Comparison of ENCODE assay signal across 21 cellular contexts in the genomic region with DNA sequence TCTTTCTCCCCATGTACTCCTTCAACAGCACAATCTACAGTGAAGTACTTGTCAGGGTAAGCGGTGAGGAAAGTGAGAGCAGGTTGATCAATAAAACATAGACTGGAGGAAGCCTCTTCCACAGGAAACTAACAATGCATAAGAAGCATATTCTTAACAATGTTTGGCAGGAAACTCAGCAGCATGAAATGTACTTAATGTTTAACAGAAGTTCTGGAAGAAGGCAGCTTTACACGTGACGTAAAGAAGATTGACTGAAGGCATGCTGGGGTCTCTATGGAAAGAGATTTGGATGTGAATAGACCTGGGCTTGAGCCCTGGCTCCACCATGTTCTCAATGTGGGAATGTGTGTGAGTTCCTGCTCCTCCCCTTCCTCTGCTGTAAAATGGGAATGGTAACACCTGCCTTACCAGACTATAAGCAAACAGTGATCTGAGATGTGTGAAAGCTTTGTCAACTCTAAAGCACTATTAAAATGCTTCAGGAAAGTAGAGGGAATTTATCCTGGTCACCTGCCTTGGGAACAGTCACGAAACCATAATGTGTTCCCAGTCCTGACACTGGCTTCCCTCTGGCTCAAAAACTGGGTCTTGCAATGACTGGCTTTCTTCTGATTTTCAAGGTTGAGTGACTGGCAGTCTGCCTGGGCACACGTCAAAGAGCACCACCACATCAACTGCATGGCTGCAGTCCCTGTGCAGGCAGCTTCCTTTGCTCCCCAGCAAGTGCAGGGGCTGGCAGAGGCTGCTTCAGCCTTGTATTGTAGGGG.
DNase-seq lines count a peak whose midpoint lies in the region; ATAC-seq, FAIRE-seq and TF ChIP-seq lines count a peak whose summit lies in the region.
"Had no signal": no experiment of that assay in that cellular context is flagged by ENCODE, and none has a peak within 500 bp of the region (broad histone marks: within the 10 kb centered on the region; RNA-seq: fewer than 3 reads in every experiment).

No MANE protein-coding gene starts in this region.

- H3K27ac ChIP-seq in A549 (no peak overlapping the region), kidney (ENCODE audit: low read depth in 2 of 2, low read length in 2 of 2) (no peak overlapping the region)
- H3K27ac ChIP-seq: C4-2B had no signal

- peaks cover 7% of the 10 kb centered on the region for H3K27me3 Mint-ChIP-seq in activated T-cell treated with anti-CD3 and anti-CD28 coated beads, Interleukin-2, amount 50 U/mL, for 72 hours (ENCODE audit: low read depth)

- no peak for FAIRE-seq in A549 (lab: Jason Lieb, UNC)
- no peak for FAIRE-seq in kidney (lab: Jason Lieb, UNC)
- FAIRE-seq: G401.6 had no signal

- no peaks in the 10 kb centered on the region for H3K36me3 ChIP-seq in kidney (ENCODE audit: control insufficient read depth in 1 of 2, insufficient read depth in 2 of 2, low read length in 2 of 2)

- H3K9me3 Mint-ChIP-seq in activated T-cell treated with anti-CD3 and anti-CD28 coated beads, Interleukin-2, amount 50 U/mL, for 72 hours = peaks cover 0 to 7% of the 10 kb centered on the region in 2 donors
- H3K9me3 Mint-ChIP-seq: activated T-cell treated with anti-CD3 and anti-CD28 coated beads, Interleukin-2, amount 50 U/mL, for 24 hours had no signal

- TF ChIP-seq POLR2A in A549 (IDR thresholded peaks at IDR 0.05; ENCODE audit: low read length) = no peak

- ATAC-seq in A549 (no peak), GM18511 (IDR thresholded peaks at IDR 0.05; ENCODE audit: unreplicated experiment) (peak; percentile 41), HG03139 (IDR thresholded peaks at IDR 0.05; ENCODE audit: unreplicated experiment) (no peak)
- ATAC-seq in activated T-cell treated with anti-CD3 and anti-CD28 coated beads, Interleukin-2, amount 50 U/mL, for 72 hours (replicated peaks in 1 of 2) = no peak

- no peak overlapping the region for H3K27ac Mint-ChIP-seq in activated T-cell treated with anti-CD3 and anti-CD28 coated beads, Interleukin-2, amount 50 U/mL, for 72 hours
- H3K27ac Mint-ChIP-seq: activated naive CD4-positive, alpha-beta T cell treated with anti-CD3 and anti-CD28 coated beads for 36 hours; activated T-cell treated with anti-CD3 and anti-CD28 coated beads, Interleukin-2, amount 50 U/mL, for 24 hours; HFFc6 had no signal

- POLR2A ChIA-PET in A549 (lab: Yijun Ruan, JAX) = no interaction called here

- H3K9ac ChIP-seq in kidney (ENCODE audit: low read length in 2 of 2) = no peak overlapping the region

- no peak for DNase-seq in A549 (ENCODE audit: low read depth in 1 of 2, low spot score in 1 of 2)
- peak; percentile 5 to 45 for DNase-seq in SHP77 (lab: John Stamatoyannopoulos, UW)
- peak; percentile 48 for DNase-seq in kidney
- no peak for DNase-seq in NCI-H1436 treated with DMSO at 0.1 percent for 48 hours (lab: John Stamatoyannopoulos, UW)
- no peak for DNase-seq in HK-2 (ENCODE audit: unreplicated experiment)
- DNase-seq in activated T-cell treated with anti-CD3 and anti-CD28 coated beads, Interleukin-2, amount 50 U/mL, for 72 hours = no peak
- DNase-seq: ACHN; activated CD4-positive, alpha-beta T cell treated with anti-CD3 and anti-CD28 coated beads for 1 hour; activated CD8-positive, alpha-beta memory T cell treated with anti-CD3 and anti-CD28 coated beads for 24 hours; activated naive CD4-positive, alpha-beta T cell treated with anti-CD3 and anti-CD28 coated beads for 36 hours; activated T-cell treated with anti-CD3 and anti-CD28 coated beads, Interleukin-2, amount 50 U/mL, for 24 hours; HFFc6; Kasumi-1; NCI-H1048; NCI-H526; Right ventricle myocardium superior had no signal

- no peak overlapping the region for H3K4me2 ChIP-seq in A549

- H3K9me3 ChIP-seq in A549 (no peaks in the 10 kb centered on the region), kidney (ENCODE audit: control insufficient read depth in 1 of 2, low read length in 2 of 2) (no peaks in the 10 kb centered on the region)

- H3K4me1 ChIP-seq in A549 (no peaks in the 10 kb centered on the region), kidney (ENCODE audit: control insufficient read depth in 1 of 2, insufficient read depth in 1 of 2, low read depth in 1 of 2, low read length in 2 of 2) (peaks cover 0 to 3% of the 10 kb centered on the region in 2 donors)

- H3K36me3 Mint-ChIP-seq in activated T-cell treated with anti-CD3 and anti-CD28 coated beads, Interleukin-2, amount 50 U/mL, for 72 hours (ENCODE audit: insufficient read depth in 2 of 2) = peaks cover 0 to 1% of the 10 kb centered on the region in 2 donors

- TF ChIP-seq EP300 in A549 (IDR thresholded peaks at IDR 0.05) = no peak

- TF ChIP-seq RAD21 in A549 (conservative IDR thresholded peaks at IDR 0.05 in 1 of 2, IDR thresholded peaks at IDR 0.05 in 1 of 2) = no peak

- no peak overlapping the region for H3K4me3 ChIP-seq in A549
- H3K4me3 ChIP-seq in kidney (ENCODE audit: low read length in 2 of 2) = no peak overlapping the region

- no peak overlapping the region for H3K4me3 Mint-ChIP-seq in activated T-cell treated with anti-CD3 and anti-CD28 coated beads, Interleukin-2, amount 50 U/mL, for 72 hours
- H3K4me3 Mint-ChIP-seq: activated naive CD4-positive, alpha-beta T cell treated with anti-CD3 and anti-CD28 coated beads for 36 hours; activated T-cell treated with anti-CD3 and anti-CD28 coated beads, Interleukin-2, amount 50 U/mL, for 24 hours; HFFc6; neural crest cell had no signal

- TF ChIP-seq CTCF in A549 (IDR thresholded peaks at IDR 0.05) (no peak), kidney (IDR thresholded peaks at IDR 0.05; ENCODE audit: borderline replicate concordance, extremely low read depth, insufficient read depth) (no peak)

- no peaks in the 10 kb centered on the region for H3K4me1 Mint-ChIP-seq in activated T-cell treated with anti-CD3 and anti-CD28 coated beads, Interleukin-2, amount 50 U/mL, for 72 hours (ENCODE audit: low read depth)
- H3K4me1 Mint-ChIP-seq: neural crest cell had no signal

- CTCF ChIA-PET in A549 (lab: Yijun Ruan, JAX) = interaction anchor here (1.1 kb wide), 1 partner anchor 14 kb away, joined by 6 read pairs; no protein-coding TSS in a partner anchor

- intact Hi-C loops in kidney (cut with DNase I) = no loop called here

- 30% methylated on average over 5 of the region's 5 CpGs for WGBS in A549 (ENCODE audit: missing lambda C conversion rate)

TF ChIP-seq in A549, 52 proteins besides CTCF, POLR2A, EP300 and RAD21:
- TF ChIP-seq RFX5 (IDR thresholded peaks at IDR 0.05) (no peak), NFE2L2 (conservative IDR thresholded peaks at IDR 0.05; ENCODE audit: low read length) (0 out of 2 replicates have a peak, but pooled peaks have one; percentile 8)
TF ChIP-seq in A549: peak in this region for 1.

Comparison
In these comparisons a context has a peak if more than half of its experiments do, and no peak if none do; other contexts are left out.
1. DNase-seq: peak in SHP77 (2 of 2) and kidney (single experiment); none in A549 (0 of 2), NCI-H1436 treated with DMSO at 0.1 percent for 48 hours (single experiment), HK-2 (single experiment) and activated T-cell treated with anti-CD3 and anti-CD28 coated beads, Interleukin-2, amount 50 U/mL, for 72 hours (0 of 2).